Comparison of ENCODE assay signal across 8 cellular contexts in the genomic region with DNA sequence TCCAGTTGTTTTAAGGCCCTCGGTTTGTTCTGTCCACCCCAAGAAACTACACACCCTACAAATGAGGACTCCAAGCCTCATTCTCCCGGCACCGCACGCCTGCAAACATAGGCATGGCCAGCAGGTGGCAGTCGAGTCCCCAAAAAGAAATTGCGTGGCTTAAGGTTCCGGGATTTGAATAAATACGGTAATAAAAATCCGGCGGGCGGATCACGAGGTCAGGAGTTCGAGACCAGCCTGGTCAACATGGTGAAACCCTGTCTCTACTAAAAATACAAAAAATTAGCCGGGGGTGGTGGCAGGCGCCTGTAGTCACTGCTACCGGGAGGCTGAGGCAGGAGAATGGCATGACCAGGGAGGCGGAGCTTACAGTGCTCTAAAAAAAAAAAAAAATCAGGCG. TPM values are rescaled to one million over a fixed set of nuclear protein-coding genes. Genes with fewer than 3 reads are reported as not detected.
DNase-seq lines count a peak whose midpoint lies in the region; ATAC-seq and TF ChIP-seq lines count a peak whose summit lies in the region.

No MANE protein-coding gene starts in this region.

- H3K27me3 Mint-ChIP-seq in CD4-positive, alpha-beta memory T cell: no peaks in the 10 kb centered on the region
- H3K27me3 Mint-ChIP-seq in mesothelial cell of epicardium (ENCODE audit: low read depth): peaks cover 1% of the 10 kb centered on the region

- peak overlapping the region in 6 of 7 donors; percentile 37 to 90 (median 75) for H3K27ac Mint-ChIP-seq in CD4-positive, alpha-beta memory T cell
- peak overlapping the region; percentile 81 for H3K27ac Mint-ChIP-seq in mesothelial cell of epicardium

- peaks cover 0 to 4% (median 0%) of the 10 kb centered on the region in 8 donors for H3K9me3 Mint-ChIP-seq in CD4-positive, alpha-beta memory T cell
- peaks cover 11% of the 10 kb centered on the region for H3K9me3 Mint-ChIP-seq in mesothelial cell of epicardium

- peaks cover 16 to 32% (median 23%) of the 10 kb centered on the region in 4 donors for H3K4me1 Mint-ChIP-seq in CD4-positive, alpha-beta memory T cell
- peaks cover 20% of the 10 kb centered on the region for H3K4me1 Mint-ChIP-seq in mesothelial cell of epicardium

- CTCF ChIA-PET in CD4-positive, alpha-beta memory T cell (lab: Charles Lee; ENCODE audit: partially characterized antibody): no interaction called here

- H3K4me3 ChIP-seq in CD4-positive, alpha-beta memory T cell (ENCODE audit: low read length in 2 of 2): no peak overlapping the region

- intact Hi-C loops in CD4-positive, alpha-beta memory T cell (cut with micrococcal nuclease): loop anchor here (1.0 to 5.0 kb wide), 6 partner anchors 41 to 415 kb away; a partner anchor contains a TSS

- DNase-seq in CD4-positive, alpha-beta memory T cell: peak; percentile 67 to 78 (median 72)
- peak; percentile 74 for DNase-seq in NCI-H2227 (lab: John Stamatoyannopoulos, UW; ENCODE audit: unreplicated experiment)
- peak; percentile 95 to 96 for DNase-seq in activated CD4-positive, alpha-beta T cell treated with anti-CD3 and anti-CD28 coated beads, Interleukin-2, amount 50 U/mL, for 48 hours
- DNase-seq in dermis microvascular lymphatic vessel endothelial cell (ENCODE audit: low read depth in 2 of 2): peak; percentile 16 to 60
- DNase-seq in mesothelial cell of epicardium (ENCODE audit: low spot score in 2 of 2, unreplicated experiment in 2 of 2): peak; percentile 32 to 87
- DNase-seq in stimulated activated CD8-positive, alpha-beta memory T cell treated with anti-CD3 and anti-CD28 coated beads, Interleukin-4, amount 100 ng/mL, for 48 hours: peak; percentile 96

- H3K4me3 Mint-ChIP-seq in CD4-positive, alpha-beta memory T cell: peak overlapping the region in 3 of 8 donors; percentile 30 to 80 (median 44)
- H3K4me3 Mint-ChIP-seq in mesothelial cell of epicardium: no peak overlapping the region

- ATAC-seq in GM21529 (IDR thresholded peaks at IDR 0.05; ENCODE audit: unreplicated experiment): peak; percentile 54
- no peak for ATAC-seq in GM18870 (IDR thresholded peaks at IDR 0.05; ENCODE audit: unreplicated experiment)

- POLR2A ChIA-PET in CD4-positive, alpha-beta memory T cell (lab: Charles Lee; ENCODE audit: partially characterized antibody): no interaction called here

- H3K36me3 ChIP-seq in CD4-positive, alpha-beta memory T cell (ENCODE audit: insufficient read depth, low read length): no peaks in the 10 kb centered on the region

- H3K9me3 ChIP-seq in CD4-positive, alpha-beta memory T cell (ENCODE audit: control insufficient read depth in 1 of 2, low read length in 2 of 2): no peaks in the 10 kb centered on the region

- no peaks in the 10 kb centered on the region for H3K36me3 Mint-ChIP-seq in CD4-positive, alpha-beta memory T cell
- no peaks in the 10 kb centered on the region for H3K36me3 Mint-ChIP-seq in mesothelial cell of epicardium

- H3K27ac ChIP-seq in CD4-positive, alpha-beta memory T cell (ENCODE audit: low read depth, low read length): no peak overlapping the region

- TF ChIP-seq CTCF in mesothelial cell of epicardium (IDR thresholded peaks at IDR 0.05; ENCODE audit: unreplicated experiment): peak; percentile 97

- H3K27me3 ChIP-seq in CD4-positive, alpha-beta memory T cell (ENCODE audit: insufficient read depth, low read length): no peaks in the 10 kb centered on the region

- peaks cover 26% of the 10 kb centered on the region for H3K4me1 ChIP-seq in CD4-positive, alpha-beta memory T cell (ENCODE audit: insufficient read depth, low read length)

RNA-seq across cellular contexts. Expression of a gene that starts 21.8 kb away (rescaled TPM):
- total RNA-seq in CD4-positive, alpha-beta memory T cell: 1 to 10 TPM in 1 of 2 experiments, under 1 TPM in 1; 0.69 to 1.4 TPM
- under 1 TPM in 1 of 2 donors, not detected in 1; 0.79 TPM for polyA plus RNA-seq in CD4-positive, alpha-beta memory T cell
- not detected in 2 replicates for total RNA-seq in dermis microvascular lymphatic vessel endothelial cell
- 5.7 to 9.7 TPM (median 7.5 TPM) in 3 replicates for total RNA-seq in mesothelial cell of epicardium

RNA-seq across cellular contexts. Expression of a gene that starts 34.4 kb away (rescaled TPM):
- total RNA-seq in CD4-positive, alpha-beta memory T cell: under 1 TPM; 0.19 to 0.38 TPM
- not detected for polyA plus RNA-seq in CD4-positive, alpha-beta memory T cell
- total RNA-seq in dermis microvascular lymphatic vessel endothelial cell (under 0.01 TPM in 1 of 2 replicates, not detected in the other), mesothelial cell of epicardium (not detected in 3 replicates)

Comparison
In these comparisons a context has a peak if more than half of its experiments do, and no peak if none do; other contexts are left out.
1. DNase-seq: peak in every context shown above with its lines; median percentile 96 in stimulated activated CD8-positive, alpha-beta memory T cell treated with anti-CD3 and anti-CD28 coated beads, Interleukin-4, amount 100 ng/mL, for 48 hours; 96 in activated CD4-positive, alpha-beta T cell treated with anti-CD3 and anti-CD28 coated beads, Interleukin-2, amount 50 U/mL, for 48 hours; 74 in NCI-H2227; 72 in CD4-positive, alpha-beta memory T cell; 60 in mesothelial cell of epicardium; 38 in dermis microvascular lymphatic vessel endothelial cell.